33 cellular contexts compared by ENCODE assay signal in genomic region chr12:68235576-68235975, GRCh38. TPM values are rescaled to one million over a fixed set of nuclear protein-coding genes. Genes with fewer than 3 reads are reported as not detected.
DNase-seq lines count a peak whose midpoint lies in the region; ATAC-seq and TF ChIP-seq lines count a peak whose summit lies in the region.
"Had no signal": no experiment of that assay in that cellular context is flagged by ENCODE, and none has a peak within 500 bp of the region (broad histone marks: within the 10 kb centered on the region; RNA-seq: fewer than 3 reads in every experiment).

No MANE protein-coding gene starts in this region.

- no peaks in the 10 kb centered on the region for H3K36me3 ChIP-seq in CD8-positive, alpha-beta memory T cell (ENCODE audit: insufficient read depth, low read length)
- H3K36me3 ChIP-seq: ascending aorta, cardiac muscle cell, esophagus squamous epithelium, sigmoid colon, vagina had no signal

- peaks cover 57% of the 10 kb centered on the region for H3K4me1 Mint-ChIP-seq in activated CD4-positive, alpha-beta T cell treated with anti-CD3 and anti-CD28 coated beads, Interleukin-2, amount 10 ng/mL, durations not matched to agents 7 days and 5 days
- H3K4me1 Mint-ChIP-seq in CD8-positive, alpha-beta memory T cell, result peaks cover 29 to 49% (median 39%) of the 10 kb centered on the region in 3 donors
- H3K4me1 Mint-ChIP-seq in activated naive CD8-positive, alpha-beta T cell treated with anti-CD3 and anti-CD28 coated beads, Interleukin-2, amount 10 ng/mL, durations not matched to agents 7 days and 5 days, result peaks cover 42% of the 10 kb centered on the region
- peaks cover 27 to 28% of the 10 kb centered on the region in 2 donors for H3K4me1 Mint-ChIP-seq in natural killer cell
- H3K4me1 Mint-ChIP-seq: WTC11 had no signal

- DNase-seq in activated CD4-positive, alpha-beta T cell treated with anti-CD3 and anti-CD28 coated beads, Interleukin-2, amount 10 ng/mL, durations not matched to agents 7 days and 5 days, result no peak
- no peak for DNase-seq in activated CD4-positive, alpha-beta T cell treated with anti-CD3 and anti-CD28 coated beads, Interleukin-2, amount 50 U/mL, for 48 hours
- DNase-seq in CD8-positive, alpha-beta memory T cell, result no peak
- DNase-seq in activated naive CD8-positive, alpha-beta T cell treated with anti-CD3 and anti-CD28 coated beads, Interleukin-2, amount 10 ng/mL, durations not matched to agents 7 days and 5 days, result no peak
- DNase-seq in natural killer cell (no peak), foreskin keratinocyte (no peak)
- DNase-seq: activated CD8-positive, alpha-beta T cell treated with anti-CD3 and anti-CD28 coated beads, Interleukin-2, amount 10 ng/mL, durations not matched to agents 7 days and 5 days; activated naive CD4-positive, alpha-beta T cell treated with anti-CD3 and anti-CD28 coated beads, Interleukin-2, amount 10 ng/mL, durations not matched to agents 7 days and 5 days; activated T-cell treated with anti-CD3 and anti-CD28 coated beads, Interleukin-2, amount 50 U/mL, for 1 hour; AML-193; COR-L47; cortex of kidney; DMS53; esophagus squamous epithelium; hypothalamus; KG1; MM.1S; NCI-H2029; NCI-H524 treated with DMSO at 0.1 percent for 48 hours; psoas muscle; Right ventricle myocardium superior; sigmoid colon; stimulated activated CD4-positive, alpha-beta T cell treated with anti-CD3 and anti-CD28 coated beads, Interleukin-4, amount 100 ng/mL, for 4 hours; stimulated activated naive CD4-positive, alpha-beta T cell; testis had no signal

- H3K27me3 ChIP-seq in CD8-positive, alpha-beta memory T cell (ENCODE audit: insufficient read depth, low read length, poor library complexity, severe bottlenecking), result no peaks in the 10 kb centered on the region
- H3K27me3 ChIP-seq in foreskin keratinocyte, result no peaks in the 10 kb centered on the region
- H3K27me3 ChIP-seq: ascending aorta, cardiac muscle cell, esophagus squamous epithelium, sigmoid colon, testis, vagina had no signal

- peak overlapping the region; percentile 96 for H3K27ac Mint-ChIP-seq in activated CD4-positive, alpha-beta T cell treated with anti-CD3 and anti-CD28 coated beads, Interleukin-2, amount 10 ng/mL, durations not matched to agents 7 days and 5 days
- H3K27ac Mint-ChIP-seq in CD8-positive, alpha-beta memory T cell, result peak overlapping the region in 6 of 8 donors; percentile 32 to 97 (median 73)
- H3K27ac Mint-ChIP-seq in activated naive CD8-positive, alpha-beta T cell treated with anti-CD3 and anti-CD28 coated beads, Interleukin-2, amount 10 ng/mL, durations not matched to agents 7 days and 5 days, result peak overlapping the region; percentile 95
- peak overlapping the region; percentile 86 to 93 for H3K27ac Mint-ChIP-seq in natural killer cell
- H3K27ac Mint-ChIP-seq: activated naive CD4-positive, alpha-beta T cell treated with anti-CD3 and anti-CD28 coated beads, Interleukin-2, amount 10 ng/mL, durations not matched to agents 7 days and 5 days; WTC11 had no signal

- H3K9me3 Mint-ChIP-seq in activated CD4-positive, alpha-beta T cell treated with anti-CD3 and anti-CD28 coated beads, Interleukin-2, amount 10 ng/mL, durations not matched to agents 7 days and 5 days, result peaks cover 3% of the 10 kb centered on the region
- H3K9me3 Mint-ChIP-seq in CD8-positive, alpha-beta memory T cell, result no peaks in the 10 kb centered on the region
- H3K9me3 Mint-ChIP-seq in activated naive CD8-positive, alpha-beta T cell treated with anti-CD3 and anti-CD28 coated beads, Interleukin-2, amount 10 ng/mL, durations not matched to agents 7 days and 5 days, result peaks cover 5% of the 10 kb centered on the region
- no peaks in the 10 kb centered on the region for H3K9me3 Mint-ChIP-seq in natural killer cell
- H3K9me3 Mint-ChIP-seq: activated naive CD4-positive, alpha-beta T cell treated with anti-CD3 and anti-CD28 coated beads, Interleukin-2, amount 10 ng/mL, durations not matched to agents 7 days and 5 days had no signal

- H3K4me3 Mint-ChIP-seq in activated CD4-positive, alpha-beta T cell treated with anti-CD3 and anti-CD28 coated beads, Interleukin-2, amount 10 ng/mL, durations not matched to agents 7 days and 5 days, result no peak overlapping the region
- peak overlapping the region in 5 of 7 donors; percentile 7 to 96 (median 88) for H3K4me3 Mint-ChIP-seq in CD8-positive, alpha-beta memory T cell
- H3K4me3 Mint-ChIP-seq in activated naive CD8-positive, alpha-beta T cell treated with anti-CD3 and anti-CD28 coated beads, Interleukin-2, amount 10 ng/mL, durations not matched to agents 7 days and 5 days, result peak overlapping the region; percentile 15
- peak overlapping the region; percentile 93 for H3K4me3 Mint-ChIP-seq in natural killer cell
- H3K4me3 Mint-ChIP-seq: WTC11 had no signal

- H3K4me1 ChIP-seq in CD8-positive, alpha-beta memory T cell (ENCODE audit: insufficient read depth, low read length), result peaks cover 26% of the 10 kb centered on the region
- peaks cover 12% of the 10 kb centered on the region for H3K4me1 ChIP-seq in foreskin keratinocyte
- H3K4me1 ChIP-seq: testis had no signal

- CTCF ChIA-PET in activated CD4-positive, alpha-beta T cell treated with anti-CD3 and anti-CD28 coated beads, Interleukin-2, amount 10 ng/mL, durations not matched to agents 7 days and 5 days (lab: Charles Lee), result interaction anchor here (1.1 to 1.7 kb wide), 2 partner anchors 13 to 16 kb away, joined by 3 to 6 read pairs; no protein-coding TSS in a partner anchor
- CTCF ChIA-PET in CD8-positive, alpha-beta memory T cell (lab: Charles Lee), result interaction anchor here (1.1 to 2.5 kb wide), 3 partner anchors 13 to 129 kb away, joined by 3 to 10 read pairs (median 3); no protein-coding TSS in a partner anchor

- H3K27ac ChIP-seq in CD8-positive, alpha-beta memory T cell (ENCODE audit: low read depth, low read length), result no peak overlapping the region
- no peak overlapping the region for H3K27ac ChIP-seq in foreskin keratinocyte
- H3K27ac ChIP-seq: ascending aorta, cardiac muscle cell, psoas muscle, vagina had no signal

- POLR2A ChIA-PET in activated CD4-positive, alpha-beta T cell treated with anti-CD3 and anti-CD28 coated beads, Interleukin-2, amount 10 ng/mL, durations not matched to agents 7 days and 5 days (lab: Charles Lee), result interaction anchor here (0.9 kb wide), 1 partner anchor 352 kb away, joined by 3 read pairs; no protein-coding TSS in a partner anchor
- POLR2A ChIA-PET in CD8-positive, alpha-beta memory T cell (lab: Charles Lee), result no interaction called here
- POLR2A ChIA-PET in activated naive CD8-positive, alpha-beta T cell treated with anti-CD3 and anti-CD28 coated beads, Interleukin-2, amount 10 ng/mL, durations not matched to agents 7 days and 5 days (lab: Charles Lee), result interaction anchor here (1.2 to 1.5 kb wide), 3 partner anchors 38 to 96 kb away, joined by 3 to 4 read pairs (median 3); partner anchors contain the start of gene MDM1

- peaks cover 12% of the 10 kb centered on the region for H3K36me3 Mint-ChIP-seq in activated CD4-positive, alpha-beta T cell treated with anti-CD3 and anti-CD28 coated beads, Interleukin-2, amount 10 ng/mL, durations not matched to agents 7 days and 5 days (ENCODE audit: low read depth)
- H3K36me3 Mint-ChIP-seq in CD8-positive, alpha-beta memory T cell, result peaks cover 0 to 2% (median 1%) of the 10 kb centered on the region in 3 donors
- H3K36me3 Mint-ChIP-seq in activated naive CD8-positive, alpha-beta T cell treated with anti-CD3 and anti-CD28 coated beads, Interleukin-2, amount 10 ng/mL, durations not matched to agents 7 days and 5 days, result peaks cover 7% of the 10 kb centered on the region
- H3K36me3 Mint-ChIP-seq in natural killer cell, result no peaks in the 10 kb centered on the region
- H3K36me3 Mint-ChIP-seq: WTC11 had no signal

- H3K27me3 Mint-ChIP-seq in activated CD4-positive, alpha-beta T cell treated with anti-CD3 and anti-CD28 coated beads, Interleukin-2, amount 10 ng/mL, durations not matched to agents 7 days and 5 days, result no peaks in the 10 kb centered on the region
- H3K27me3 Mint-ChIP-seq in CD8-positive, alpha-beta memory T cell, result peaks cover 0 to 3% of the 10 kb centered on the region in 2 donors
- no peaks in the 10 kb centered on the region for H3K27me3 Mint-ChIP-seq in activated naive CD8-positive, alpha-beta T cell treated with anti-CD3 and anti-CD28 coated beads, Interleukin-2, amount 10 ng/mL, durations not matched to agents 7 days and 5 days
- H3K27me3 Mint-ChIP-seq in natural killer cell (ENCODE audit: low read depth in 2 of 2), result peaks cover 0 to 6% of the 10 kb centered on the region in 2 donors
- H3K27me3 Mint-ChIP-seq: activated naive CD4-positive, alpha-beta T cell treated with anti-CD3 and anti-CD28 coated beads, Interleukin-2, amount 10 ng/mL, durations not matched to agents 7 days and 5 days had no signal

- H3K9me3 ChIP-seq in CD8-positive, alpha-beta memory T cell (ENCODE audit: low read length), result no peaks in the 10 kb centered on the region
- H3K9me3 ChIP-seq: ascending aorta, esophagus squamous epithelium, psoas muscle, sigmoid colon, testis, vagina had no signal

- H3K4me3 ChIP-seq in CD8-positive, alpha-beta memory T cell (ENCODE audit: low read length), result no peak overlapping the region
- H3K4me3 ChIP-seq: cardiac muscle cell, testis had no signal

- intact Hi-C loops in natural killer cell (cut with micrococcal nuclease), result no loop called here

- no peak for ATAC-seq in activated naive CD8-positive, alpha-beta T cell treated with anti-CD3 and anti-CD28 coated beads, Interleukin-2, amount 10 ng/mL, durations not matched to agents 7 days and 5 days (ENCODE audit: low read depth)
- ATAC-seq in natural killer cell (no peak), foreskin keratinocyte (no peak), esophagus mucosa (no peak), GM18502 (IDR thresholded peaks at IDR 0.05; ENCODE audit: poor library complexity, unreplicated experiment) (no peak)
- ATAC-seq: psoas muscle, WTC11 had no signal

- peak; percentile 0 for TF ChIP-seq CTCF in natural killer cell (IDR thresholded peaks at IDR 0.05)
- TF ChIP-seq CTCF in foreskin keratinocyte (conservative IDR thresholded peaks at IDR 0.05), result no peak

RNA-seq across cellular contexts. Expression of gene IL26, which starts 10.0 kb away (rescaled TPM):
- under 1 TPM; 0.50 to 1.00 TPM for total RNA-seq in activated CD4-positive, alpha-beta T cell treated with anti-CD3 and anti-CD28 coated beads, Interleukin-2, amount 10 ng/mL, durations not matched to agents 7 days and 5 days
- total RNA-seq in CD8-positive, alpha-beta memory T cell, result under 1 TPM; 0.88 to 1.00 TPM
- polyA plus RNA-seq in CD8-positive, alpha-beta memory T cell, result 0.28 TPM
- not detected for total RNA-seq in activated naive CD8-positive, alpha-beta T cell treated with anti-CD3 and anti-CD28 coated beads, Interleukin-2, amount 10 ng/mL, durations not matched to agents 7 days and 5 days
- total RNA-seq in natural killer cell (not detected), foreskin keratinocyte (not detected in 2 replicates), esophagus mucosa (not detected)
- polyA plus RNA-seq in foreskin keratinocyte, result not detected in 2 replicates
- total RNA-seq: A172, ascending aorta, cardiac muscle cell, HT1080, psoas muscle, Right ventricle myocardium superior, testis, vagina, WTC11 had no signal
- polyA plus RNA-seq: cardiac muscle cell, psoas muscle had no signal

RNA-seq across cellular contexts. Expression of gene IL22, which starts 17.8 kb away (rescaled TPM):
- total RNA-seq in activated CD4-positive, alpha-beta T cell treated with anti-CD3 and anti-CD28 coated beads, Interleukin-2, amount 10 ng/mL, durations not matched to agents 7 days and 5 days, result under 1 TPM; 0.42 to 0.69 TPM
- under 1 TPM; 0.46 to 0.64 TPM for total RNA-seq in CD8-positive, alpha-beta memory T cell
- polyA plus RNA-seq in CD8-positive, alpha-beta memory T cell, result not detected
- not detected for total RNA-seq in activated naive CD8-positive, alpha-beta T cell treated with anti-CD3 and anti-CD28 coated beads, Interleukin-2, amount 10 ng/mL, durations not matched to agents 7 days and 5 days
- total RNA-seq in natural killer cell (not detected), foreskin keratinocyte (not detected in 2 replicates), esophagus mucosa (0.44 TPM)
- not detected in 2 replicates for polyA plus RNA-seq in foreskin keratinocyte
- total RNA-seq: A172; activated CD8-positive, alpha-beta T cell treated with anti-CD3 and anti-CD28 coated beads, Interleukin-2, amount 10 ng/mL, durations not matched to agents 7 days and 5 days; ascending aorta; cardiac muscle cell; HT1080; psoas muscle; Right ventricle myocardium superior; sigmoid colon; testis; vagina; WTC11 had no signal
- polyA plus RNA-seq: cardiac muscle cell, psoas muscle had no signal
